28 cellular contexts compared by ENCODE assay signal in the genomic region with DNA sequence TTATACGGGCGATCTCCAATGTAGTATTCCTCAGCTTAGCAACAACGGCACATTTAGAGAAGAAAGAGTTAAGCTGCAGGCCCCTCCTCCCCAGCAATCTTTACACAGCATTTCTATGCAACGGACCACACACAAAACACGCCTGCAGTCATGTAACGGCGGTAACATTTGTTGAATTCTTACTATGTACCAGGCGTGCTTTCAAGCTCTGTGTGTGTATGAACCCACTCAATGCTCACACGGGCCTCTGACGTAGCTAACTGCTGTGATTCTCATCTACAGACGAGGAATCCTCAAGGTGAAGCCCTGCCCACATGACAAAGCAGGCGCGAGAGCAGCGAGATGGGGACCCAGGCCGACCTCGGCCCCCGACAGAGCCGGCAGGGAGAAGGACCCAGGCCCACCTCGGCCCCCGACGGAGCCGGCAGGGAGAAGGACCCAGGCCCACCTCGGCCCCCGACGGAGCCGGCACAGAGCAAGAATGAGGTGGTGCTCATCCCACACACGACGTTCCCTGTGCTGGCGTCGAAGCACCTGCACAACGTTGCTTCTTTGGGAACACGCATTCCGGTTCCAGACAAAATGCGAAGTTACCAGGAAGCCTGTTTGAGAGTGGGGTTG.
"Had no signal": no experiment of that assay in that cellular context is flagged by ENCODE, and none has a peak within 500 bp of the region (broad histone marks: within the 10 kb centered on the region; RNA-seq: fewer than 3 reads in every experiment).

No MANE protein-coding gene starts in this region.

- H3K4me3 Mint-ChIP-seq: activated B cell treated with CpG ODN at 0.5 μM for 24 hours; activated CD4-positive, alpha-beta T cell treated with anti-CD3 and anti-CD28 coated beads, Interleukin-2, amount 10 ng/mL, durations not matched to agents 24 days and 14 days; activated CD8-positive, alpha-beta memory T cell treated with anti-CD3 and anti-CD28 coated beads, Interleukin-2, amount 10 ng/mL, durations not matched to agents 7 days and 5 days; activated naive CD8-positive, alpha-beta T cell treated with anti-CD3 and anti-CD28 coated beads, Interleukin-2, amount 50 U/mL, for 24 hours; activated T-cell treated with anti-CD3 and anti-CD28 coated beads, Interleukin-2, amount 50 U/mL, for 24 hours; activated T-helper 1 cell treated with anti-CD3 and anti-CD28 coated beads, Interleukin-12 subunit alpha, Interleukin-12 subunit beta, Interleukin-2, Interleukin-4 antibody, amounts not matched to agents 30 ng/mL and 10 ng/mL and 1 ng/mL, durations not matched to agents 14 hours and 24 hours and 36 hours; T-helper 1 cell treated with Interleukin-12 subunit alpha and Interleukin-12 subunit beta and Interleukin-4 antibody, amounts not matched to agents 30 μg/mL and 1 μg/mL, for 36 hours had no signal

- DNase-seq: activated B cell treated with CpG ODN at 0.5 μM for 24 hours; activated CD4-positive, alpha-beta T cell treated with anti-CD3 and anti-CD28 coated beads for 1 hour; activated CD4-positive, alpha-beta T cell treated with anti-CD3 and anti-CD28 coated beads, Interleukin-2, amount 10 ng/mL, durations not matched to agents 24 days and 14 days; activated CD4-positive, alpha-beta T cell treated with anti-CD3 and anti-CD28 coated beads, Interleukin-2, amount 50 U/mL, for 48 hours; activated CD8-positive, alpha-beta memory T cell treated with anti-CD3 and anti-CD28 coated beads, Interleukin-2, amount 10 ng/mL, durations not matched to agents 7 days and 5 days; activated effector memory CD4-positive, alpha-beta T cell treated with Interleukin-2 at 50 U/mL for 16 hours; activated naive CD4-positive, alpha-beta T cell treated with Interleukin-2 at 50 U/mL for 16 hours; activated naive CD8-positive, alpha-beta T cell treated with anti-CD3 and anti-CD28 coated beads, Interleukin-2, amount 50 U/mL, for 24 hours; activated T-cell treated with anti-CD3 and anti-CD28 coated beads, Interleukin-2, amount 50 U/mL, for 24 hours; amniotic stem cell; brain microvascular endothelial cell; Kasumi-1; KBM-7; NCI-H1105 treated with DMSO at 0.1 percent for 48 hours; NCI-H146; NCI-H187 treated with DMSO at 0.1 percent for 48 hours; NCI-H2081 treated with DMSO at 0.1 percent for 48 hours; NCI-H446; NCI-H524; SHP77; T-helper 9 cell had no signal

- H3K9me3 ChIP-seq: Peyer's patch had no signal

- H3K27ac Mint-ChIP-seq: activated B cell treated with CpG ODN at 0.5 μM for 24 hours; activated CD4-positive, alpha-beta T cell treated with anti-CD3 and anti-CD28 coated beads, Interleukin-2, amount 10 ng/mL, durations not matched to agents 24 days and 14 days; activated CD8-positive, alpha-beta memory T cell treated with anti-CD3 and anti-CD28 coated beads, Interleukin-2, amount 10 ng/mL, durations not matched to agents 7 days and 5 days; activated naive CD4-positive, alpha-beta T cell treated with anti-CD3 and anti-CD28 coated beads, Interleukin-2, amount 50 U/mL, for 72 hours; activated naive CD8-positive, alpha-beta T cell treated with anti-CD3 and anti-CD28 coated beads, Interleukin-2, amount 50 U/mL, for 24 hours; activated T-cell treated with anti-CD3 and anti-CD28 coated beads, Interleukin-2, amount 50 U/mL, for 24 hours; activated T-helper 1 cell treated with anti-CD3 and anti-CD28 coated beads, Interleukin-12 subunit alpha, Interleukin-12 subunit beta, Interleukin-2, Interleukin-4 antibody, amounts not matched to agents 30 ng/mL and 10 ng/mL and 1 ng/mL, durations not matched to agents 14 hours and 24 hours and 36 hours; T-helper 1 cell treated with Interleukin-12 subunit alpha and Interleukin-12 subunit beta and Interleukin-4 antibody, amounts not matched to agents 30 μg/mL and 1 μg/mL, for 36 hours had no signal

- H3K27me3 Mint-ChIP-seq: activated B cell treated with CpG ODN at 0.5 μM for 24 hours; activated CD4-positive, alpha-beta T cell treated with anti-CD3 and anti-CD28 coated beads, Interleukin-2, amount 10 ng/mL, durations not matched to agents 24 days and 14 days; activated naive CD8-positive, alpha-beta T cell treated with anti-CD3 and anti-CD28 coated beads, Interleukin-2, amount 50 U/mL, for 24 hours; activated T-cell treated with anti-CD3 and anti-CD28 coated beads, Interleukin-2, amount 50 U/mL, for 24 hours had no signal

- H3K4me1 Mint-ChIP-seq: activated B cell treated with CpG ODN at 0.5 μM for 24 hours; activated CD4-positive, alpha-beta T cell treated with anti-CD3 and anti-CD28 coated beads, Interleukin-2, amount 10 ng/mL, durations not matched to agents 24 days and 14 days had no signal

- H3K27me3 ChIP-seq: brain microvascular endothelial cell, cardiac muscle cell, Peyer's patch, SJSA1 had no signal

- ATAC-seq: activated CD8-positive, alpha-beta memory T cell treated with anti-CD3 and anti-CD28 coated beads, Interleukin-2, amount 10 ng/mL, durations not matched to agents 7 days and 5 days; activated naive CD4-positive, alpha-beta T cell treated with anti-CD3 and anti-CD28 coated beads, Interleukin-2, amount 50 U/mL, for 72 hours; activated naive CD8-positive, alpha-beta T cell treated with anti-CD3 and anti-CD28 coated beads, Interleukin-2, amount 50 U/mL, for 24 hours had no signal

- H3K9me3 Mint-ChIP-seq: activated B cell treated with CpG ODN at 0.5 μM for 24 hours; activated CD4-positive, alpha-beta T cell treated with anti-CD3 and anti-CD28 coated beads, Interleukin-2, amount 10 ng/mL, durations not matched to agents 24 days and 14 days; activated naive CD8-positive, alpha-beta T cell treated with anti-CD3 and anti-CD28 coated beads, Interleukin-2, amount 50 U/mL, for 24 hours; activated T-cell treated with anti-CD3 and anti-CD28 coated beads, Interleukin-2, amount 50 U/mL, for 24 hours; T-helper 1 cell treated with Interleukin-12 subunit alpha and Interleukin-12 subunit beta and Interleukin-4 antibody, amounts not matched to agents 30 μg/mL and 1 μg/mL, for 36 hours had no signal

- H3K4me1 ChIP-seq: Peyer's patch had no signal

- H3K4me3 ChIP-seq: cardiac muscle cell, Peyer's patch, SJSA1 had no signal

- H3K27ac ChIP-seq: brain microvascular endothelial cell, cardiac muscle cell, Peyer's patch, RWPE1, SJSA1 had no signal
